In the genomic region with DNA sequence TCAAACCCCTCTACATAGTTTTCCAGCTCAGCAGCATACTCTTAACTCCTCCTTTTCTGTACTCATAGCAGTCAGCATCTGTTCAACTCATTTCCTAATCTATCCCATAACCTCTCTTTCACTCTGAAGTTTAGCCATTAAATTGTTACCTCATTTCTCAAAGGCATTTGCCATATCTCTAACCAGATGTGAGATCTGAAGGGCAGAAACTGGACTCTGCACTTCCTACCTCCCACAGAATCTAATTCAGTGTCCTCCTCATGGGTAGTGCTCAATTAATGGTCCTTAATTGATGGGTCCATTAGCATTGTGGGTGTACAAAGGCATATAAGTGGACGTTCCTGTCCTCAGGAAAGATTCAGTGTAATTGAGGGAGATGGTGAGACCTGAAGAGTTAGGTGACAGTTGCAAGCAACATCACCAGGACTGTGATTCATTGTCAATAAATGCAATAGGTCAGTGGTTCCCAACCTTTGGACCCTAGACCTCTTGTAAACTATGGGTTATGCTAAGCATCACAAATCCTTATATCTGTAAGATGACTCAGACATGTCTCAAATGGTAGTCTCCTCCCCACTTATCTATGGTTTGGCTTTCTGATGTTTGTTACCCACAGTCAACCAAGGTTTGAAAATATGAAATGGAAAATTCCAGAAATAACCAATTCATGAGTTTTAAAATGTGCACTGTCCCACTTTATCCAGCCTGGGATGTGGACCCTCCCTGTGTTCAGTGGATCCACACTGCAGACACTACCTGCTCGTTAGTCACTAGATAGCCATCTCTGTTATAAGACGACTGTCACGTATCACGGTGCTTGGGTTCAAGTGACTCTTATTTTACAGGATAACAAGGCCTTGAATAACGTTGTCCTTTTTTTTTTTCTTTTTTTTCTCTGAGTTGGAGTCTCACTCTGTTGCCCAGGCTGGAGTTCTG, we compare ENCODE assay signal across 1 cellular context.
TF ChIP-seq lines count a peak whose summit lies in the region.

No MANE protein-coding gene starts in this region.

TF ChIP-seq in HepG2, 621 proteins besides CTCF, POLR2A, EP300 and RAD21 (continued from another document and continues in another):
- TF ChIP-seq EED (CRISPR knock-in tag; IDR thresholded peaks at IDR 0.05) (no peak), ZNF230 (CRISPR knock-in tag; IDR thresholded peaks at IDR 0.05) (no peak), HMG20A (CRISPR knock-in tag; IDR thresholded peaks at IDR 0.05; ENCODE audit: borderline replicate concordance) (peak; percentile 70; the same call in 1 of the 2 replicates), ZNF816 (CRISPR knock-in tag; IDR thresholded peaks at IDR 0.05; ENCODE audit: borderline replicate concordance) (no peak), GATAD2A (CRISPR knock-in tag; IDR thresholded peaks at IDR 0.05) (peak; percentile 83), PHF21A (CRISPR knock-in tag; IDR thresholded peaks at IDR 0.05) (no peak), ZNF670 (CRISPR knock-in tag; IDR thresholded peaks at IDR 0.05; ENCODE audit: borderline replicate concordance) (no peak), MAFF (IDR thresholded peaks at IDR 0.05; ENCODE audit: low read depth, low read length) (0 out of 2 replicates have a peak, but pooled peaks have one; percentile 48), IKZF1 (IDR thresholded peaks at IDR 0.05) (no peak), SP140L (CRISPR knock-in tag; IDR thresholded peaks at IDR 0.05; ENCODE audit: borderline replicate concordance) (no peak), ZNF263 (CRISPR knock-in tag; IDR thresholded peaks at IDR 0.05) (no peak), MEF2D (CRISPR knock-in tag; IDR thresholded peaks at IDR 0.05) (peak; percentile 32; the same call in 1 of the 2 replicates), MTF1 (CRISPR knock-in tag; IDR thresholded peaks at IDR 0.05) (no peak), KLF11 (CRISPR knock-in tag; IDR thresholded peaks at IDR 0.05) (no peak), GLI4 (CRISPR knock-in tag; IDR thresholded peaks at IDR 0.05; ENCODE audit: borderline replicate concordance) (no peak), ESRRA (CRISPR knock-in tag; IDR thresholded peaks at IDR 0.05; ENCODE audit: low read depth) (0 out of 2 replicates have a peak, but pooled peaks have one; percentile 21), BRCA1 (CRISPR knock-in tag; IDR thresholded peaks at IDR 0.05) (no peak), ZNF12 (CRISPR knock-in tag; IDR thresholded peaks at IDR 0.05) (no peak), BHLHE40 (IDR thresholded peaks at IDR 0.05; ENCODE audit: low read length) (no peak), ZNF44 (CRISPR knock-in tag; IDR thresholded peaks at IDR 0.05) (no peak), KLF12 (CRISPR knock-in tag; IDR thresholded peaks at IDR 0.05; ENCODE audit: borderline replicate concordance) (no peak), HNRNPK (IDR thresholded peaks at IDR 0.05; ENCODE audit: low read depth, low read length, poor library complexity, severe bottlenecking) (no peak), STAG1 (CRISPR knock-in tag; IDR thresholded peaks at IDR 0.05) (no peak), ZFP36L1 (CRISPR knock-in tag; IDR thresholded peaks at IDR 0.05) (0 out of 2 replicates have a peak, but pooled peaks have one; percentile 46), ZMYM2 (CRISPR knock-in tag; IDR thresholded peaks at IDR 0.05) (0 out of 2 replicates have a peak, but pooled peaks have one; percentile 38), JARID2 (CRISPR knock-in tag; IDR thresholded peaks at IDR 0.05; ENCODE audit: insufficient replicate concordance) (no peak), ZNF432 (CRISPR knock-in tag; IDR thresholded peaks at IDR 0.05; ENCODE audit: borderline replicate concordance) (no peak), ZNF709 (CRISPR knock-in tag; IDR thresholded peaks at IDR 0.05) (no peak), ZNF282 (IDR thresholded peaks at IDR 0.05; ENCODE audit: partially characterized antibody) (no peak), ZNF253 (CRISPR knock-in tag; IDR thresholded peaks at IDR 0.05; ENCODE audit: borderline replicate concordance) (no peak), ZSCAN21 (CRISPR knock-in tag; IDR thresholded peaks at IDR 0.05; ENCODE audit: borderline replicate concordance) (no peak), GATAD1 (CRISPR knock-in tag; IDR thresholded peaks at IDR 0.05) (no peak), SMARCC2 (IDR thresholded peaks at IDR 0.05) (peak; percentile 80), SNAPC2 (CRISPR knock-in tag; IDR thresholded peaks at IDR 0.05) (0 out of 2 replicates have a peak, but pooled peaks have one; percentile 45)
- TF ChIP-seq, protein P1, sequence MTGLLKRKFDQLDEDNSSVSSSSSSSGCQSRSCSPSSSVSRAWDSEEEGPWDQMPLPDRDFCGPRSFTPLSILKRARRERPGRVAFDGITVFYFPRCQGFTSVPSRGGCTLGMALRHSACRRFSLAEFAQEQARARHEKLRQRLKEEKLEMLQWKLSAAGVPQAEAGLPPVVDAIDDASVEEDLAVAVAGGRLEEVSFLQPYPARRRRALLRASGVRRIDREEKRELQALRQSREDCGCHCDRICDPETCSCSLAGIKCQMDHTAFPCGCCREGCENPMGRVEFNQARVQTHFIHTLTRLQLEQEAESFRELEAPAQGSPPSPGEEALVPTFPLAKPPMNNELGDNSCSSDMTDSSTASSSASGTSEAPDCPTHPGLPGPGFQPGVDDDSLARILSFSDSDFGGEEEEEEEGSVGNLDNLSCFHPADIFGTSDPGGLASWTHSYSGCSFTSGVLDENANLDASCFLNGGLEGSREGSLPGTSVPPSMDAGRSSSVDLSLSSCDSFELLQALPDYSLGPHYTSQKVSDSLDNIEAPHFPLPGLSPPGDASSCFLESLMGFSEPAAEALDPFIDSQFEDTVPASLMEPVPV (CRISPR knock-in tag; IDR thresholded peaks at IDR 0.05) = no peak
- TF ChIP-seq, protein P2, sequence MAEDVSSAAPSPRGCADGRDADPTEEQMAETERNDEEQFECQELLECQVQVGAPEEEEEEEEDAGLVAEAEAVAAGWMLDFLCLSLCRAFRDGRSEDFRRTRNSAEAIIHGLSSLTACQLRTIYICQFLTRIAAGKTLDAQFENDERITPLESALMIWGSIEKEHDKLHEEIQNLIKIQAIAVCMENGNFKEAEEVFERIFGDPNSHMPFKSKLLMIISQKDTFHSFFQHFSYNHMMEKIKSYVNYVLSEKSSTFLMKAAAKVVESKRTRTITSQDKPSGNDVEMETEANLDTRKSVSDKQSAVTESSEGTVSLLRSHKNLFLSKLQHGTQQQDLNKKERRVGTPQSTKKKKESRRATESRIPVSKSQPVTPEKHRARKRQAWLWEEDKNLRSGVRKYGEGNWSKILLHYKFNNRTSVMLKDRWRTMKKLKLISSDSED (CRISPR knock-in tag; IDR thresholded peaks at IDR 0.05) = no peak
- TF ChIP-seq, protein P3, sequence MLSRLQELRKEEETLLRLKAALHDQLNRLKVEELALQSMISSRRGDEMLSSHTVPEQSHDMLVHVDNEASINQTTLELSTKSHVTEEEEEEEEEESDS (CRISPR knock-in tag; IDR thresholded peaks at IDR 0.05; ENCODE audit: borderline replicate concordance) = no peak
- TF ChIP-seq, protein P4, sequence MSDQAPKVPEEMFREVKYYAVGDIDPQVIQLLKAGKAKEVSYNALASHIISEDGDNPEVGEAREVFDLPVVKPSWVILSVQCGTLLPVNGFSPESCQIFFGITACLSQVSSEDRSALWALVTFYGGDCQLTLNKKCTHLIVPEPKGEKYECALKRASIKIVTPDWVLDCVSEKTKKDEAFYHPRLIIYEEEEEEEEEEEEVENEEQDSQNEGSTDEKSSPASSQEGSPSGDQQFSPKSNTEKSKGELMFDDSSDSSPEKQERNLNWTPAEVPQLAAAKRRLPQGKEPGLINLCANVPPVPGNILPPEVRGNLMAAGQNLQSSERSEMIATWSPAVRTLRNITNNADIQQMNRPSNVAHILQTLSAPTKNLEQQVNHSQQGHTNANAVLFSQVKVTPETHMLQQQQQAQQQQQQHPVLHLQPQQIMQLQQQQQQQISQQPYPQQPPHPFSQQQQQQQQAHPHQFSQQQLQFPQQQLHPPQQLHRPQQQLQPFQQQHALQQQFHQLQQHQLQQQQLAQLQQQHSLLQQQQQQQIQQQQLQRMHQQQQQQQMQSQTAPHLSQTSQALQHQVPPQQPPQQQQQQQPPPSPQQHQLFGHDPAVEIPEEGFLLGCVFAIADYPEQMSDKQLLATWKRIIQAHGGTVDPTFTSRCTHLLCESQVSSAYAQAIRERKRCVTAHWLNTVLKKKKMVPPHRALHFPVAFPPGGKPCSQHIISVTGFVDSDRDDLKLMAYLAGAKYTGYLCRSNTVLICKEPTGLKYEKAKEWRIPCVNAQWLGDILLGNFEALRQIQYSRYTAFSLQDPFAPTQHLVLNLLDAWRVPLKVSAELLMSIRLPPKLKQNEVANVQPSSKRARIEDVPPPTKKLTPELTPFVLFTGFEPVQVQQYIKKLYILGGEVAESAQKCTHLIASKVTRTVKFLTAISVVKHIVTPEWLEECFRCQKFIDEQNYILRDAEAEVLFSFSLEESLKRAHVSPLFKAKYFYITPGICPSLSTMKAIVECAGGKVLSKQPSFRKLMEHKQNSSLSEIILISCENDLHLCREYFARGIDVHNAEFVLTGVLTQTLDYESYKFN (CRISPR knock-in tag; conservative IDR thresholded peaks at IDR 0.05) = peak; percentile 80
- TF ChIP-seq, protein P5, sequence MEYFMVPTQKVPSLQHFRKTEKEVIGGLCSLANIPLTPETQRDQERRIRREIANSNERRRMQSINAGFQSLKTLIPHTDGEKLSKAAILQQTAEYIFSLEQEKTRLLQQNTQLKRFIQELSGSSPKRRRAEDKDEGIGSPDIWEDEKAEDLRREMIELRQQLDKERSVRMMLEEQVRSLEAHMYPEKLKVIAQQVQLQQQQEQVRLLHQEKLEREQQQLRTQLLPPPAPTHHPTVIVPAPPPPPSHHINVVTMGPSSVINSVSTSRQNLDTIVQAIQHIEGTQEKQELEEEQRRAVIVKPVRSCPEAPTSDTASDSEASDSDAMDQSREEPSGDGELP (IDR thresholded peaks at IDR 0.05; ENCODE audit: borderline replicate concordance, low read depth) = 0 out of 2 replicates have a peak, but pooled peaks have one; percentile 14
- TF ChIP-seq, protein P6, sequence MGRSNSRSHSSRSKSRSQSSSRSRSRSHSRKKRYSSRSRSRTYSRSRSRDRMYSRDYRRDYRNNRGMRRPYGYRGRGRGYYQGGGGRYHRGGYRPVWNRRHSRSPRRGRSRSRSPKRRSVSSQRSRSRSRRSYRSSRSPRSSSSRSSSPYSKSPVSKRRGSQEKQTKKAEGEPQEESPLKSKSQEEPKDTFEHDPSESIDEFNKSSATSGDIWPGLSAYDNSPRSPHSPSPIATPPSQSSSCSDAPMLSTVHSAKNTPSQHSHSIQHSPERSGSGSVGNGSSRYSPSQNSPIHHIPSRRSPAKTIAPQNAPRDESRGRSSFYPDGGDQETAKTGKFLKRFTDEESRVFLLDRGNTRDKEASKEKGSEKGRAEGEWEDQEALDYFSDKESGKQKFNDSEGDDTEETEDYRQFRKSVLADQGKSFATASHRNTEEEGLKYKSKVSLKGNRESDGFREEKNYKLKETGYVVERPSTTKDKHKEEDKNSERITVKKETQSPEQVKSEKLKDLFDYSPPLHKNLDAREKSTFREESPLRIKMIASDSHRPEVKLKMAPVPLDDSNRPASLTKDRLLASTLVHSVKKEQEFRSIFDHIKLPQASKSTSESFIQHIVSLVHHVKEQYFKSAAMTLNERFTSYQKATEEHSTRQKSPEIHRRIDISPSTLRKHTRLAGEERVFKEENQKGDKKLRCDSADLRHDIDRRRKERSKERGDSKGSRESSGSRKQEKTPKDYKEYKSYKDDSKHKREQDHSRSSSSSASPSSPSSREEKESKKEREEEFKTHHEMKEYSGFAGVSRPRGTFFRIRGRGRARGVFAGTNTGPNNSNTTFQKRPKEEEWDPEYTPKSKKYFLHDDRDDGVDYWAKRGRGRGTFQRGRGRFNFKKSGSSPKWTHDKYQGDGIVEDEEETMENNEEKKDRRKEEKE (IDR thresholded peaks at IDR 0.05) = no peak
- TF ChIP-seq, protein P7, sequence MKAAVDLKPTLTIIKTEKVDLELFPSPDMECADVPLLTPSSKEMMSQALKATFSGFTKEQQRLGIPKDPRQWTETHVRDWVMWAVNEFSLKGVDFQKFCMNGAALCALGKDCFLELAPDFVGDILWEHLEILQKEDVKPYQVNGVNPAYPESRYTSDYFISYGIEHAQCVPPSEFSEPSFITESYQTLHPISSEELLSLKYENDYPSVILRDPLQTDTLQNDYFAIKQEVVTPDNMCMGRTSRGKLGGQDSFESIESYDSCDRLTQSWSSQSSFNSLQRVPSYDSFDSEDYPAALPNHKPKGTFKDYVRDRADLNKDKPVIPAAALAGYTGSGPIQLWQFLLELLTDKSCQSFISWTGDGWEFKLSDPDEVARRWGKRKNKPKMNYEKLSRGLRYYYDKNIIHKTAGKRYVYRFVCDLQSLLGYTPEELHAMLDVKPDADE (CRISPR knock-in tag; IDR thresholded peaks at IDR 0.05) = no peak
- TF ChIP-seq, protein P8, sequence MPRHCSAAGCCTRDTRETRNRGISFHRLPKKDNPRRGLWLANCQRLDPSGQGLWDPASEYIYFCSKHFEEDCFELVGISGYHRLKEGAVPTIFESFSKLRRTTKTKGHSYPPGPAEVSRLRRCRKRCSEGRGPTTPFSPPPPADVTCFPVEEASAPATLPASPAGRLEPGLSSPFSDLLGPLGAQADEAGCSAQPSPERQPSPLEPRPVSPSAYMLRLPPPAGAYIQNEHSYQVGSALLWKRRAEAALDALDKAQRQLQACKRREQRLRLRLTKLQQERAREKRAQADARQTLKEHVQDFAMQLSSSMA (CRISPR knock-in tag; IDR thresholded peaks at IDR 0.05) = no peak
- TF ChIP-seq, protein P9, sequence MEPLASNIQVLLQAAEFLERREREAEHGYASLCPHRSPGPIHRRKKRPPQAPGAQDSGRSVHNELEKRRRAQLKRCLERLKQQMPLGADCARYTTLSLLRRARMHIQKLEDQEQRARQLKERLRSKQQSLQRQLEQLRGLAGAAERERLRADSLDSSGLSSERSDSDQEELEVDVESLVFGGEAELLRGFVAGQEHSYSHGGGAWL (CRISPR knock-in tag; IDR thresholded peaks at IDR 0.05) = no peak
- TF ChIP-seq, protein P10, sequence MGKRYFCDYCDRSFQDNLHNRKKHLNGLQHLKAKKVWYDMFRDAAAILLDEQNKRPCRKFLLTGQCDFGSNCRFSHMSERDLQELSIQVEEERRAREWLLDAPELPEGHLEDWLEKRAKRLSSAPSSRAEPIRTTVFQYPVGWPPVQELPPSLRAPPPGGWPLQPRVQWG (CRISPR knock-in tag; IDR thresholded peaks at IDR 0.05; ENCODE audit: borderline replicate concordance, low read depth) = no peak
- TF ChIP-seq, protein P11, sequence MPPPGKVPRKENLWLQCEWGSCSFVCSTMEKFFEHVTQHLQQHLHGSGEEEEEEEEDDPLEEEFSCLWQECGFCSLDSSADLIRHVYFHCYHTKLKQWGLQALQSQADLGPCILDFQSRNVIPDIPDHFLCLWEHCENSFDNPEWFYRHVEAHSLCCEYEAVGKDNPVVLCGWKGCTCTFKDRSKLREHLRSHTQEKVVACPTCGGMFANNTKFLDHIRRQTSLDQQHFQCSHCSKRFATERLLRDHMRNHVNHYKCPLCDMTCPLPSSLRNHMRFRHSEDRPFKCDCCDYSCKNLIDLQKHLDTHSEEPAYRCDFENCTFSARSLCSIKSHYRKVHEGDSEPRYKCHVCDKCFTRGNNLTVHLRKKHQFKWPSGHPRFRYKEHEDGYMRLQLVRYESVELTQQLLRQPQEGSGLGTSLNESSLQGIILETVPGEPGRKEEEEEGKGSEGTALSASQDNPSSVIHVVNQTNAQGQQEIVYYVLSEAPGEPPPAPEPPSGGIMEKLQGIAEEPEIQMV (CRISPR knock-in tag; IDR thresholded peaks at IDR 0.05; ENCODE audit: low read depth) = no peak
